In the genomic region with DNA sequence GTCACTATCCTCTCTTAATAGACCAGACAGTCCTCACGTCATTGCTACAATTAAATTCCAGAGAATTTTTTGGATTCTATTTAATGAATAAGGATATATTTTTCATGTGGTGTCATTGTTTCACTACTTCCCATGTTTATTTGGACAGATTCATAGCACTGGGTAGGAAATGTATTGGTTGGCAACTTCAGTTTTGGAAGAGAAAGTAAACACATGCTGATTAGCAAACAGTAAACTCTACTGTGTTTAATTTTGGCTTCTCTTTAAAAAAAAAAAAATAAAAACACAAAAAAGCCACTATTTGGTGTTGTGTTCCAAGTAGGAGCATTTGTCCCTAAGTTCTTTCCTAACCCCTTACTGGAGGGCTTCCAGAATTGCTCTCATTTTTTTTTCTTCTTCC, we compare ENCODE assay signal across 22 cellular contexts.
DNase-seq lines count a peak whose midpoint lies in the region; ATAC-seq and TF ChIP-seq lines count a peak whose summit lies in the region.
"Had no signal": no experiment of that assay in that cellular context is flagged by ENCODE, and none has a peak within 500 bp of the region (broad histone marks: within the 10 kb centered on the region; RNA-seq: fewer than 3 reads in every experiment).

No MANE protein-coding gene starts in this region.

- no peaks in the 10 kb centered on the region; the same call in 1 of the 2 replicates for H3K27me3 ChIP-seq in IMR-90 (ENCODE audit: control insufficient read depth, insufficient read depth, low read length)
- H3K27me3 ChIP-seq in right atrium auricular region: no peaks in the 10 kb centered on the region
- H3K27me3 ChIP-seq in Karpas-422 (ENCODE audit: low read length): no peaks in the 10 kb centered on the region
- no peaks in the 10 kb centered on the region for H3K27me3 ChIP-seq in thyroid gland
- H3K27me3 ChIP-seq: body of pancreas, SJCRH30 had no signal

- no peak overlapping the region for H3K56ac ChIP-seq in IMR-90 (ENCODE audit: extremely low read depth, insufficient read depth, low read length)

- dilution Hi-C loops in IMR-90 (cut with HindIII; ENCODE audit: low sequenced_read_pairs, unreplicated experiment): no loop called here

- no peak overlapping the region for H3K4me2 ChIP-seq in IMR-90 (ENCODE audit: low read depth, low read length)
- no peak overlapping the region for H3K4me2 ChIP-seq in Karpas-422 (ENCODE audit: low read depth, low read length, poor library complexity, severe bottlenecking)

- no peak for TF ChIP-seq POLR2A in IMR-90 (IDR thresholded peaks at IDR 0.05; ENCODE audit: low read depth, low read length)
- no peak for TF ChIP-seq POLR2A in thyroid gland (IDR thresholded peaks at IDR 0.05)

- H2BK120ac ChIP-seq in IMR-90 (ENCODE audit: low read depth, low read length): no peak overlapping the region

- no peak overlapping the region for H3K18ac ChIP-seq in IMR-90 (ENCODE audit: low read depth, low read length)

- H4K20me1 ChIP-seq in IMR-90 (ENCODE audit: insufficient read depth, low read length) (no peaks in the 10 kb centered on the region), Karpas-422 (ENCODE audit: insufficient read depth, low read depth, low read length) (no peaks in the 10 kb centered on the region)

- CTCF ChIA-PET in IMR-90 (lab: Yijun Ruan, JAX): no interaction called here

- H3K9me1 ChIP-seq in IMR-90 (ENCODE audit: insufficient read depth, low read length): no peaks in the 10 kb centered on the region

- no peak overlapping the region for H2BK20ac ChIP-seq in IMR-90 (ENCODE audit: low read depth, low read length)

- H3K79me2 ChIP-seq in Karpas-422 (ENCODE audit: low read length): no peaks in the 10 kb centered on the region

- H2AK9ac ChIP-seq in IMR-90 (replicated peaks; ENCODE audit: low read depth, low read length, poor library complexity): no peak overlapping the region

- H3K4ac ChIP-seq in IMR-90 (ENCODE audit: low read depth, low read length): no peak overlapping the region

- no peak overlapping the region for H3K14ac ChIP-seq in IMR-90 (replicated peaks; ENCODE audit: low read depth, low read length)

- H3K4me1 ChIP-seq in IMR-90 (ENCODE audit: control insufficient read depth, insufficient read depth, low read length) (peaks cover 5% of the 10 kb centered on the region; the same call in 1 of the 2 replicates), right atrium auricular region (peaks cover 0 to 69% of the 10 kb centered on the region in 2 donors), Karpas-422 (ENCODE audit: low read length) (no peaks in the 10 kb centered on the region), thyroid gland (peaks cover 25 to 28% of the 10 kb centered on the region in 2 donors)

- H2BK15ac ChIP-seq in IMR-90 (ENCODE audit: low read depth, low read length): no peak overlapping the region

- WGBS in IMR-90 (ENCODE audit: extremely low coverage in 2 of 2, insufficient read length in 1 of 2), 2 experiments: no CpG with 5 or more reads among the region's 1 CpG
- 16 to 45% methylated on average over 1 of the region's 1 CpG for WGBS in thyroid gland, 2 donors

- no TSS peak for BruUV-seq in IMR-90 (replicated peaks; lab: Mats Ljungman, UMichigan)

- H4K91ac ChIP-seq in IMR-90 (ENCODE audit: insufficient read depth, low read depth, low read length): no peak overlapping the region

- H3K4me3 ChIP-seq in IMR-90 (ENCODE audit: insufficient read depth, low read depth, low read length): no peak overlapping the region
- peak overlapping the region; percentile 18 for H3K4me3 ChIP-seq in coronary artery
- H3K4me3 ChIP-seq in right atrium auricular region: no peak overlapping the region
- H3K4me3 ChIP-seq in Karpas-422 (ENCODE audit: low read length): no peak overlapping the region
- no peak overlapping the region for H3K4me3 ChIP-seq in thyroid gland (replicated peaks in 1 of 3)
- H3K4me3 ChIP-seq: body of pancreas, GM23248, SJCRH30 had no signal

- in situ Hi-C loops in IMR-90 (cut with MboI; ENCODE audit: low sequenced_read_pairs): no loop called here

- TF ChIP-seq CTCF in IMR-90 (conservative IDR thresholded peaks at IDR 0.05; ENCODE audit: low read depth, low read length): no peak
- no peak for TF ChIP-seq CTCF in coronary artery (IDR thresholded peaks at IDR 0.05)
- TF ChIP-seq CTCF in right atrium auricular region (IDR thresholded peaks at IDR 0.05): no peak
- TF ChIP-seq CTCF in thyroid gland (IDR thresholded peaks at IDR 0.05): no peak

- H3K9me3 ChIP-seq in IMR-90 (ENCODE audit: control insufficient read depth, insufficient read depth, low read length) (no peaks in the 10 kb centered on the region), right atrium auricular region (no peaks in the 10 kb centered on the region), Karpas-422 (ENCODE audit: low read length) (no peaks in the 10 kb centered on the region), thyroid gland (no peaks in the 10 kb centered on the region)
- H3K9me3 ChIP-seq: body of pancreas, SJCRH30 had no signal

- no peak overlapping the region for H2AFZ ChIP-seq in IMR-90 (replicated peaks; ENCODE audit: low read length, poor library complexity)
- no peak overlapping the region for H2AFZ ChIP-seq in Karpas-422 (ENCODE audit: low read length)
- H2AFZ ChIP-seq: GM23248 had no signal

- no peak overlapping the region for H2AK5ac ChIP-seq in IMR-90 (ENCODE audit: low read depth, low read length)

- no peak overlapping the region for H2BK5ac ChIP-seq in IMR-90 (ENCODE audit: low read depth, low read length, poor library complexity, severe bottlenecking)

- H3K79me1 ChIP-seq in IMR-90 (ENCODE audit: low read depth in 1 of 2, low read length in 2 of 2): no peaks in the 10 kb centered on the region

- H4K8ac ChIP-seq in IMR-90 (ENCODE audit: low read depth in 2 of 2, low read length in 2 of 2): no peak overlapping the region

- no peaks in the 10 kb centered on the region for H3K9me2 ChIP-seq in Karpas-422 (replicated peaks; ENCODE audit: insufficient read depth, low read length)

- peak; percentile 28; the same call in 1 of the 2 replicates for ATAC-seq in IMR-90 (ENCODE audit: low read depth)
- no peak for ATAC-seq in HG02973 (IDR thresholded peaks at IDR 0.05; ENCODE audit: unreplicated experiment)
- ATAC-seq: body of pancreas had no signal

- POLR2A ChIA-PET in IMR-90 (lab: Charles Lee; ENCODE audit: unreplicated experiment): no interaction called here

- H3K36me3 ChIP-seq in IMR-90 (ENCODE audit: control insufficient read depth, insufficient read depth, low read length) (no peaks in the 10 kb centered on the region), right atrium auricular region (no peaks in the 10 kb centered on the region), Karpas-422 (ENCODE audit: insufficient read depth, low read length) (no peaks in the 10 kb centered on the region), thyroid gland (no peaks in the 10 kb centered on the region)
- H3K36me3 ChIP-seq: SJCRH30 had no signal

- no peak for TF ChIP-seq RAD21 in IMR-90 (IDR thresholded peaks at IDR 0.05; ENCODE audit: low read length)

- H3K23ac ChIP-seq in IMR-90 (ENCODE audit: low read depth, low read length): no peak overlapping the region

- H3K9ac ChIP-seq in IMR-90 (ENCODE audit: low read depth, low read length) (no peak overlapping the region), Karpas-422 (ENCODE audit: low read length) (no peak overlapping the region)
- H3K9ac ChIP-seq: GM23248 had no signal

- intact Hi-C loops in IMR-90 (cut with micrococcal nuclease) (no loop called here), thyroid gland (cut with DNase I) (no loop called here)

- DNase-seq in IMR-90 (no peak), coronary artery (ENCODE audit: low spot score) (no peak), right atrium auricular region (ENCODE audit: low spot score) (no peak), putamen (ENCODE audit: low spot score) (peak; percentile 11), Karpas-422 (no peak), thyroid gland (no peak), pons (ENCODE audit: low spot score) (no peak)
- DNase-seq: activated CD4-positive, alpha-beta T cell treated with anti-CD3 and anti-CD28 coated beads, Interleukin-2, amount 50 U/mL, for 1 hour; activated CD8-positive, alpha-beta memory T cell treated with anti-CD3 and anti-CD28 coated beads, Interleukin-2, amount 50 U/mL, for 4 hours; activated naive CD8-positive, alpha-beta T cell treated with anti-CD3 and anti-CD28 coated beads, Interleukin-2, amount 10 ng/mL, durations not matched to agents 7 days and 5 days; body of pancreas; C1 segment of cervical spinal cord; endodermal cell; GM23248; hypothalamus; islet precursor cell; NCI-H1436 treated with DMSO at 0.1 percent for 48 hours; NCI-H774; SJCRH30; stimulated activated CD4-positive, alpha-beta T cell treated with anti-CD3 and anti-CD28 coated beads, Interleukin-12 subunit alpha, Interleukin-12 subunit beta, amount 100 ng/mL, for 4 hours; stimulated activated CD8-positive, alpha-beta memory T cell treated with anti-CD3 and anti-CD28 coated beads, Interleukin-4, amount 100 ng/mL, for 48 hours had no signal

- H3K27ac ChIP-seq in IMR-90 (ENCODE audit: insufficient read depth, low read length) (no peak overlapping the region), coronary artery (no peak overlapping the region), right atrium auricular region (peak overlapping the region; percentile 20 to 44), Karpas-422 (ENCODE audit: low read length) (no peak overlapping the region), thyroid gland (peak overlapping the region in 1 of 3 donors; percentile 12)
- H3K27ac ChIP-seq: GM23248, SJCRH30 had no signal

- no peak overlapping the region for H4K5ac ChIP-seq in IMR-90 (ENCODE audit: low read depth, low read length)

TF ChIP-seq in IMR-90, 13 proteins besides CTCF, POLR2A, EP300 and RAD21 (continues in another document):
- TF ChIP-seq RFX5 (IDR thresholded peaks at IDR 0.05; ENCODE audit: low read depth, low read length) (no peak), SMC3 (IDR thresholded peaks at IDR 0.05; ENCODE audit: low read depth, low read length) (no peak), MAFK (IDR thresholded peaks at IDR 0.05; ENCODE audit: low read depth, low read length) (no peak), RCOR1 (IDR thresholded peaks at IDR 0.05; ENCODE audit: insufficient replicate concordance, low read length) (no peak), NFE2L2 (IDR thresholded peaks at IDR 0.05; ENCODE audit: low read depth, low read length) (no peak), MXI1 (IDR thresholded peaks at IDR 0.05; ENCODE audit: borderline replicate concordance, low read depth, low read length) (no peak), MAZ (IDR thresholded peaks at IDR 0.05; ENCODE audit: borderline replicate concordance, low read depth, low read length) (no peak), BHLHE40 (IDR thresholded peaks at IDR 0.05; ENCODE audit: low read depth, low read length) (no peak), CHD1 (IDR thresholded peaks at IDR 0.05; ENCODE audit: low read depth, low read length) (no peak)
- TF ChIP-seq, protein P1, sequence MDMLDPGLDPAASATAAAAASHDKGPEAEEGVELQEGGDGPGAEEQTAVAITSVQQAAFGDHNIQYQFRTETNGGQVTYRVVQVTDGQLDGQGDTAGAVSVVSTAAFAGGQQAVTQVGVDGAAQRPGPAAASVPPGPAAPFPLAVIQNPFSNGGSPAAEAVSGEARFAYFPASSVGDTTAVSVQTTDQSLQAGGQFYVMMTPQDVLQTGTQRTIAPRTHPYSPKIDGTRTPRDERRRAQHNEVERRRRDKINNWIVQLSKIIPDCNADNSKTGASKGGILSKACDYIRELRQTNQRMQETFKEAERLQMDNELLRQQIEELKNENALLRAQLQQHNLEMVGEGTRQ (IDR thresholded peaks at IDR 0.05; ENCODE audit: low read depth, low read length): no peak

Comparison
In these comparisons a context has a peak if more than half of its experiments do, and no peak if none do; other contexts are left out.
1. H3K27ac ChIP-seq: peak in right atrium auricular region (2 of 2); none in IMR-90 (single experiment), coronary artery (0 of 2) and Karpas-422 (single experiment).